Comparison of ENCODE assay signal across 1 cellular context in genomic region chr15:98164986-98165385, GRCh38.
TF ChIP-seq lines count a peak whose summit lies in the region.

No MANE protein-coding gene starts in this region.

TF ChIP-seq in H1, 55 proteins besides CTCF, POLR2A, EP300 and RAD21:
- no peak for TF ChIP-seq ATF3 (IDR thresholded peaks at IDR 0.05; ENCODE audit: insufficient read depth, low read depth, low read length)
- TF ChIP-seq SIN3A (conservative IDR thresholded peaks at IDR 0.05 in 1 of 2, IDR thresholded peaks at IDR 0.05 in 1 of 2; ENCODE audit: low read depth in 1 of 2, low read length in 2 of 2) = no peak
- no peak for TF ChIP-seq MAFK (IDR thresholded peaks at IDR 0.05; ENCODE audit: low read depth, low read length)
- no peak for TF ChIP-seq POLR2AphosphoS5 (IDR thresholded peaks at IDR 0.05; ENCODE audit: low read depth, low read length)
- no peak for TF ChIP-seq CEBPB (IDR thresholded peaks at IDR 0.05; ENCODE audit: low read depth, low read length)
- TF ChIP-seq CHD1 (IDR thresholded peaks at IDR 0.05; ENCODE audit: low read depth, low read length) = no peak
- TF ChIP-seq SIX5 (IDR thresholded peaks at IDR 0.05; ENCODE audit: low read depth, low read length) = no peak
- TF ChIP-seq NANOG (IDR thresholded peaks at IDR 0.05; ENCODE audit: insufficient read depth, low read depth, low read length, poor library complexity, severe bottlenecking) = no peak
- no peak for TF ChIP-seq BRCA1 (IDR thresholded peaks at IDR 0.05; ENCODE audit: low read depth, low read length)
- TF ChIP-seq TEAD4 (IDR thresholded peaks at IDR 0.05; ENCODE audit: low read depth, low read length) = no peak
- no peak for TF ChIP-seq EGR1 (IDR thresholded peaks at IDR 0.05; ENCODE audit: borderline replicate concordance, low read depth, low read length)
